In the genomic region with DNA sequence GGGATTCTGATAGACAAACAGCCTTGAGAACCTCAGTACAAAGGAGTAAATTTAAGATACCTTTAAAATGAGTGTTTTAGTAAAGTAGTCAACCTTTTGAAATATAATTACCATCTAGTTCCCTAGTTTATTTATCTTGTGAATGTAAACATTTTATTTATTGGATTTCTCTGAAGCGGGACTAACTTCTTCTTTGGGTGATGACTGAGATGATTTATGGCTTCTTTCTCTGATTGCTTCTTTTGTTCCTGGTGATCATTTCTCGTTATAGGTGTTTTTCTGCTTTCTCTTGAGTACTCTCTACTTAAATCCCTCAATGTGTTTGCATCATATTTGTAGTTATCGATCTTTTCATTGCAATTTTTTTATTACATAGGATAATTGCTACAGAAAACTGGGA, we compare ENCODE assay signal across 21 cellular contexts. TPM values are rescaled to one million over a fixed set of nuclear protein-coding genes. Genes with fewer than 3 reads are reported as not detected.
"Had no signal": no experiment of that assay in that cellular context is flagged by ENCODE, and none has a peak within 500 bp of the region (broad histone marks: within the 10 kb centered on the region; RNA-seq: fewer than 3 reads in every experiment).

No MANE protein-coding gene starts in this region.

- H3K4me3 ChIP-seq: dorsolateral prefrontal cortex, gastrocnemius medialis, mucosa of descending colon, psoas muscle, right lobe of liver, spleen, transverse colon had no signal

- H3K9me3 ChIP-seq: gastrocnemius medialis, mucosa of descending colon, neutrophil, psoas muscle, right lobe of liver, spleen, transverse colon had no signal

- H3K36me3 Mint-ChIP-seq: naive thymus-derived CD8-positive, alpha-beta T cell; stimulated activated memory B cell treated with anti-CD40 and anti-IgM and Interleukin-4, amounts not matched to agents 10 μg/mL and 1 μg/mL and 100 μg/mL, for 72 hours had no signal

- DNase-seq: cortex of kidney; dorsolateral prefrontal cortex; effector CD8-positive, alpha-beta T cell; gastrocnemius medialis; islet precursor cell; mammary epithelial cell; mucosa of descending colon; naive thymus-derived CD8-positive, alpha-beta T cell; psoas muscle; retina; right lobe of liver; spleen; stimulated activated CD4-positive, alpha-beta T cell treated with anti-CD3 and anti-CD28 coated beads, Interleukin-15, amount 100 ng/mL, for 24 hours; stimulated activated CD4-positive, alpha-beta T cell treated with anti-CD3 and anti-CD28 coated beads, Interleukin-1b, Interleukin-23, amount 100 ng/mL, for 48 hours; stimulated activated CD4-positive, alpha-beta T cell treated with anti-CD3 and anti-CD28 coated beads, Interleukin-4, amount 100 ng/mL, for 24 hours; transverse colon had no signal

- H3K4me1 Mint-ChIP-seq: naive thymus-derived CD8-positive, alpha-beta T cell had no signal

- H3K36me3 ChIP-seq: gastrocnemius medialis, neutrophil, right lobe of liver, spleen, transverse colon had no signal

- H3K27ac ChIP-seq: dorsolateral prefrontal cortex, gastrocnemius medialis, neutrophil, psoas muscle, right lobe of liver, spleen, transverse colon had no signal

- H3K27me3 ChIP-seq: gastrocnemius medialis, right lobe of liver had no signal

- H3K4me1 ChIP-seq: gastrocnemius medialis, psoas muscle, right lobe of liver, spleen had no signal

- H3K9me3 Mint-ChIP-seq: stimulated activated memory B cell treated with anti-CD40 and anti-IgM and Interleukin-4, amounts not matched to agents 10 μg/mL and 1 μg/mL and 100 μg/mL, for 72 hours; stimulated activated naive CD8-positive, alpha-beta T cell treated with anti-CD3 and anti-CD28 coated beads, Interleukin-15, Interleukin-2, amounts not matched to agents 100 ng/mL and 50 ng/mL, for 24 hours had no signal

- H3K4me3 Mint-ChIP-seq: naive thymus-derived CD8-positive, alpha-beta T cell; stimulated activated memory B cell treated with anti-CD40 and anti-IgM and Interleukin-4, amounts not matched to agents 10 μg/mL and 1 μg/mL and 100 μg/mL, for 72 hours; stimulated activated naive CD8-positive, alpha-beta T cell treated with anti-CD3 and anti-CD28 coated beads, Interleukin-15, Interleukin-2, amounts not matched to agents 100 ng/mL and 50 ng/mL, for 24 hours had no signal

- ATAC-seq: esophagus mucosa; gastrocnemius medialis; left lobe of liver; mucosa of descending colon; naive thymus-derived CD8-positive, alpha-beta T cell; psoas muscle; right lobe of liver; stimulated activated memory B cell treated with anti-CD40 and anti-IgM and Interleukin-4, amounts not matched to agents 10 μg/mL and 1 μg/mL and 100 μg/mL, for 72 hours had no signal

- H3K27ac Mint-ChIP-seq: naive thymus-derived CD8-positive, alpha-beta T cell; stimulated activated memory B cell treated with anti-CD40 and anti-IgM and Interleukin-4, amounts not matched to agents 10 μg/mL and 1 μg/mL and 100 μg/mL, for 72 hours; stimulated activated naive CD8-positive, alpha-beta T cell treated with anti-CD3 and anti-CD28 coated beads, Interleukin-15, Interleukin-2, amounts not matched to agents 100 ng/mL and 50 ng/mL, for 24 hours had no signal

RNA-seq across cellular contexts. Expression of a gene that starts 33.2 kb away (rescaled TPM):
- total RNA-seq: naive thymus-derived CD8-positive, alpha-beta T cell had no signal
